1 cellular context compared by ENCODE assay signal in genomic region chr11:460331-461199, GRCh38.
TF ChIP-seq lines count a peak whose summit lies in the region.

No MANE protein-coding gene starts in this region.

TF ChIP-seq in K562, 482 proteins besides CTCF, POLR2A, EP300 and RAD21 (continued from another document and continues in another):
- TF ChIP-seq GTF3C2 (IDR thresholded peaks at IDR 0.05; ENCODE audit: borderline replicate concordance, extremely low read depth, insufficient read length): no peak
- TF ChIP-seq ZNF12 (CRISPR knock-in tag; IDR thresholded peaks at IDR 0.05): no peak
- TF ChIP-seq HMGN3 (IDR thresholded peaks at IDR 0.05; ENCODE audit: borderline replicate concordance, extremely low read depth, insufficient read length, low read depth, low read length): peak; percentile 95
- peak; percentile 8; the same call in 1 of the 2 replicates for TF ChIP-seq KLF6 (CRISPR knock-in tag; IDR thresholded peaks at IDR 0.05; ENCODE audit: borderline replicate concordance)
- no peak for TF ChIP-seq NUFIP1 (IDR thresholded peaks at IDR 0.05; ENCODE audit: partially characterized antibody)
- peak; percentile 70; the same call in 1 of the 2 replicates for TF ChIP-seq LCOR (CRISPR knock-in tag; IDR thresholded peaks at IDR 0.05)
- TF ChIP-seq GTF2B (IDR thresholded peaks at IDR 0.05; ENCODE audit: extremely low read depth, insufficient read length): no peak
- no peak; the same call in 1 of the 2 replicates for TF ChIP-seq RREB1 (CRISPR knock-in tag; IDR thresholded peaks at IDR 0.05)
- peak; percentile 88 for TF ChIP-seq FOSL1 (tag; conservative IDR thresholded peaks at IDR 0.05)
- TF ChIP-seq E2F6 (IDR thresholded peaks at IDR 0.05; ENCODE audit: borderline replicate concordance in 1 of 2, extremely low read depth in 1 of 2, insufficient read depth in 1 of 2, insufficient read length in 1 of 2, low read depth in 1 of 2, low read length in 1 of 2, poor library complexity in 1 of 2, severe bottlenecking in 1 of 2): peak; percentile 72 to 82
- TF ChIP-seq ZNF277 (CRISPR knock-in tag; IDR thresholded peaks at IDR 0.05; ENCODE audit: borderline replicate concordance): no peak
- no peak for TF ChIP-seq ZNF780A (CRISPR knock-in tag; IDR thresholded peaks at IDR 0.05)
- TF ChIP-seq ATF7 (IDR thresholded peaks at IDR 0.05): peak; percentile 91
- peak; percentile 74 for TF ChIP-seq STAT5A (IDR thresholded peaks at IDR 0.05; ENCODE audit: borderline replicate concordance, low read length)
- peak; percentile 59; the same call in 1 of the 2 replicates for TF ChIP-seq ZBED1 (IDR thresholded peaks at IDR 0.05)
- peak in 1 of 2 experiments; percentile 94; a peak in 2 of 4 replicates for TF ChIP-seq HDAC1 (IDR thresholded peaks at IDR 0.05)
- TF ChIP-seq ZFX (CRISPR knock-in tag; IDR thresholded peaks at IDR 0.05): peak; percentile 53
- TF ChIP-seq ZNF592 (IDR thresholded peaks at IDR 0.05): peak; percentile 91
- TF ChIP-seq HMBOX1 (IDR thresholded peaks at IDR 0.05): peak; percentile 79
- TF ChIP-seq CBFA2T2 (conservative IDR thresholded peaks at IDR 0.05): peak; percentile 83
- peak; percentile 50; the same call in 1 of the 2 replicates for TF ChIP-seq DMBX1 (CRISPR knock-in tag; IDR thresholded peaks at IDR 0.05; ENCODE audit: borderline replicate concordance)
- TF ChIP-seq HDAC3 (IDR thresholded peaks at IDR 0.05; ENCODE audit: borderline replicate concordance, partially characterized antibody): no peak
- peak; percentile 35; the same call in 1 of the 2 replicates for TF ChIP-seq ZNF431 (CRISPR knock-in tag; IDR thresholded peaks at IDR 0.05)
- TF ChIP-seq ZNF134 (CRISPR knock-in tag; conservative IDR thresholded peaks at IDR 0.05): no peak
- TF ChIP-seq ZNF764 (CRISPR knock-in tag; IDR thresholded peaks at IDR 0.05; ENCODE audit: low read depth): no peak
- peak; percentile 9; the same call in 1 of the 2 replicates for TF ChIP-seq ZNF263 (CRISPR knock-in tag; IDR thresholded peaks at IDR 0.05; ENCODE audit: borderline replicate concordance)
- TF ChIP-seq ATF6 (CRISPR knock-in tag; IDR thresholded peaks at IDR 0.05): no peak
- peak; percentile 92 for TF ChIP-seq CTBP1 (IDR thresholded peaks at IDR 0.05; ENCODE audit: borderline replicate concordance)
- TF ChIP-seq SREBF2 (CRISPR knock-in tag; IDR thresholded peaks at IDR 0.05): no peak
- no peak for TF ChIP-seq ZNF280B (CRISPR knock-in tag; IDR thresholded peaks at IDR 0.05)
- peak; percentile 75 for TF ChIP-seq HES1 (IDR thresholded peaks at IDR 0.05; ENCODE audit: low read depth)
- TF ChIP-seq ZNF561 (CRISPR knock-in tag; conservative IDR thresholded peaks at IDR 0.05): no peak
- TF ChIP-seq CBX1 (IDR thresholded peaks at IDR 0.05; ENCODE audit: low read depth): 0 out of 2 replicates have a peak, but pooled peaks have one; percentile 53
- no peak for TF ChIP-seq SRSF3 (IDR thresholded peaks at IDR 0.05; ENCODE audit: insufficient read depth, low read length)
- no peak for TF ChIP-seq ZNF184 (CRISPR knock-in tag; IDR thresholded peaks at IDR 0.05)
